1 cellular context compared by ENCODE assay signal in genomic region chr16:3712830-3713476, GRCh38.
TF ChIP-seq lines count a peak whose summit lies in the region.

No MANE protein-coding gene starts in this region.

TF ChIP-seq in H1, 55 proteins besides CTCF, POLR2A, EP300 and RAD21:
- TF ChIP-seq CHD2 (IDR thresholded peaks at IDR 0.05; ENCODE audit: low read length) = no peak
- no peak for TF ChIP-seq RBBP5 (IDR thresholded peaks at IDR 0.05; ENCODE audit: borderline replicate concordance, low read depth, low read length)
- TF ChIP-seq GABPA (IDR thresholded peaks at IDR 0.05; ENCODE audit: borderline replicate concordance, insufficient read depth, low read length) = no peak
- TF ChIP-seq, protein P1, sequence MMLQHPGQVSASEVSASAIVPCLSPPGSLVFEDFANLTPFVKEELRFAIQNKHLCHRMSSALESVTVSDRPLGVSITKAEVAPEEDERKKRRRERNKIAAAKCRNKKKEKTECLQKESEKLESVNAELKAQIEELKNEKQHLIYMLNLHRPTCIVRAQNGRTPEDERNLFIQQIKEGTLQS (IDR thresholded peaks at IDR 0.05; ENCODE audit: insufficient read depth, low read depth, low read length) = no peak
- TF ChIP-seq BACH1 (IDR thresholded peaks at IDR 0.05; ENCODE audit: low read length) = no peak
- no peak for TF ChIP-seq PHF8 (conservative IDR thresholded peaks at IDR 0.05; ENCODE audit: low read depth, low read length)
- TF ChIP-seq TEAD4 (IDR thresholded peaks at IDR 0.05; ENCODE audit: low read depth, low read length) = no peak
